Comparison of ENCODE assay signal across 15 cellular contexts in the genomic region with DNA sequence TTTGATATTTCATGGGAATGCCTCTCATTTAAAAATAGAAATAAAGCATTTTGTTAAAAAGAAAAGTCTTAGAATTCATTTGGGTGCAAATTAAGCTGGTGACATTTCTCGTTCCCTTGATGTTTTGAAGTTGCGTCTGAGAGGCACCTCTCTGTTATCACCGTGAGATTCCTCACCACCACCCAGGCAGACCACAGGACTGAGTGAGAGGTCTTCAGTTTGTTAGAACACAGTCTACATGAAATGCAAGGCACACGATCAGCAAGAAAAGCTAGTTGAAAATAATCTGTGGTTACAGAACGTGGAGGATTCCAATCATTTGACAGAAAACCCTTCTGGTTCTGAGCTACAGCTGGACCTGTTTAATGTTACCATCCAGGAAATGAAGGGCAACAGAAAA.
"Had no signal": no experiment of that assay in that cellular context is flagged by ENCODE, and none has a peak within 500 bp of the region (broad histone marks: within the 10 kb centered on the region; RNA-seq: fewer than 3 reads in every experiment).

No MANE protein-coding gene starts in this region.

- H3K4me1 ChIP-seq: ascending aorta, lower lobe of right lung had no signal

- H3K4me3 Mint-ChIP-seq: mesothelial cell of epicardium had no signal

- H3K27ac Mint-ChIP-seq: activated T-helper 2 cell treated with anti-CD3 and anti-CD28 coated beads, Interferon-gamma antibody, Interleukin-2, Interleukin-4, amounts not matched to agents 10 μg/mL and 5 μg/mL and 100 μg/mL, durations not matched to agents 14 hours and 24 hours and 36 hours; mesothelial cell of epicardium had no signal

- H3K36me3 Mint-ChIP-seq: mesothelial cell of epicardium had no signal

- H3K36me3 ChIP-seq: ascending aorta, heart right ventricle, lower lobe of right lung, ovary, thyroid gland had no signal

- H3K27ac ChIP-seq: ascending aorta, dorsolateral prefrontal cortex, gastroesophageal sphincter, heart right ventricle, lower lobe of right lung, ovary, thyroid gland had no signal

- H3K9me3 ChIP-seq: ascending aorta, gastroesophageal sphincter, heart right ventricle, lower lobe of right lung, ovary, thyroid gland had no signal

- DNase-seq: activated CD4-positive, alpha-beta T cell treated with anti-CD3 and anti-CD28 coated beads, Interleukin-2, amount 50 U/mL, for 4 hours; dorsolateral prefrontal cortex; erythroblast; heart right ventricle; left colon; lower lobe of right lung; ovary; stimulated activated CD4-positive, alpha-beta T cell treated with anti-CD3 and anti-CD28 coated beads, Interleukin-1b, Interleukin-23, amount 100 ng/mL, for 48 hours; thyroid gland had no signal

- H3K9me3 Mint-ChIP-seq: activated T-helper 2 cell treated with anti-CD3 and anti-CD28 coated beads, Interferon-gamma antibody, Interleukin-2, Interleukin-4, amounts not matched to agents 10 μg/mL and 5 μg/mL and 100 μg/mL, durations not matched to agents 14 hours and 24 hours and 36 hours had no signal

- ATAC-seq: activated CD4-positive, CD25-positive, alpha-beta regulatory T cell treated with anti-CD3 and anti-CD28 coated beads, Interleukin-2, amount 50 U/mL, for 24 hours; gastroesophageal sphincter; heart right ventricle; left colon; lower lobe of right lung; sciatic nerve had no signal

- H3K4me3 ChIP-seq: ascending aorta, dorsolateral prefrontal cortex, gastroesophageal sphincter, heart right ventricle, lower lobe of right lung, ovary, thyroid gland had no signal

- H3K27me3 ChIP-seq: ascending aorta, dorsolateral prefrontal cortex, gastroesophageal sphincter, heart right ventricle, ovary, thyroid gland had no signal
